In genomic region chr5:56459394-56459793, GRCh38 we compare ENCODE assay signal across 35 cellular contexts.
"Had no signal": no experiment of that assay in that cellular context is flagged by ENCODE, and none has a peak within 500 bp of the region (broad histone marks: within the 10 kb centered on the region; RNA-seq: fewer than 3 reads in every experiment).

No MANE protein-coding gene starts in this region.

- H3K9me3 ChIP-seq: Peyer's patch, SJSA1 had no signal

- ATAC-seq: activated CD8-positive, alpha-beta memory T cell treated with anti-CD3 and anti-CD28 coated beads, Interleukin-2, amount 10 ng/mL, durations not matched to agents 7 days and 5 days; activated naive CD8-positive, alpha-beta T cell treated with anti-CD3 and anti-CD28 coated beads, Interleukin-2, amount 50 U/mL, for 24 hours; PC-3 had no signal

- H3K4me3 Mint-ChIP-seq: activated CD4-positive, alpha-beta memory T cell treated with anti-CD3 and anti-CD28 coated beads, Interleukin-2, amount 10 ng/mL, durations not matched to agents 7 days and 5 days; activated CD8-positive, alpha-beta memory T cell treated with anti-CD3 and anti-CD28 coated beads, Interleukin-2, amount 10 ng/mL, durations not matched to agents 7 days and 5 days; activated naive CD4-positive, alpha-beta T cell treated with anti-CD3 and anti-CD28 coated beads, Interleukin-2, amount 10 ng/mL, durations not matched to agents 7 days and 5 days; activated naive CD8-positive, alpha-beta T cell; activated naive CD8-positive, alpha-beta T cell treated with anti-CD3 and anti-CD28 coated beads, Interleukin-2, amount 50 U/mL, for 24 hours had no signal

- H3K9me3 Mint-ChIP-seq: activated CD4-positive, alpha-beta memory T cell treated with anti-CD3 and anti-CD28 coated beads, Interleukin-2, amount 10 ng/mL, durations not matched to agents 7 days and 5 days; activated naive CD8-positive, alpha-beta T cell treated with anti-CD3 and anti-CD28 coated beads, Interleukin-2, amount 50 U/mL, for 24 hours had no signal

- H3K4me2 ChIP-seq: KMS-11 had no signal

- H3K4me1 ChIP-seq: Peyer's patch had no signal

- H3K4me3 ChIP-seq: Peyer's patch, SJSA1 had no signal

- H3K27me3 ChIP-seq: brain microvascular endothelial cell, Peyer's patch, SJSA1 had no signal

- H3K4me1 Mint-ChIP-seq: activated CD8-positive, alpha-beta memory T cell treated with anti-CD3 and anti-CD28 coated beads, Interleukin-2, amount 10 ng/mL, durations not matched to agents 7 days and 5 days; activated naive CD8-positive, alpha-beta T cell treated with anti-CD3 and anti-CD28 coated beads, Interleukin-2, amount 50 U/mL, for 24 hours had no signal

- H3K27me3 Mint-ChIP-seq: activated naive CD8-positive, alpha-beta T cell; activated naive CD8-positive, alpha-beta T cell treated with anti-CD3 and anti-CD28 coated beads, Interleukin-2, amount 50 U/mL, for 24 hours had no signal

- H3K27ac ChIP-seq: brain microvascular endothelial cell, KMS-11, Peyer's patch, SJSA1, WERI-Rb-1 had no signal

- DNase-seq: activated CD4-positive, alpha-beta memory T cell treated with anti-CD3 and anti-CD28 coated beads, Interleukin-2, amount 10 ng/mL, durations not matched to agents 7 days and 5 days; activated CD4-positive, alpha-beta T cell treated with anti-CD3 and anti-CD28 coated beads for 1 hour; activated CD4-positive, alpha-beta T cell treated with anti-CD3 and anti-CD28 coated beads for 48 hours; activated CD4-positive, CD25-positive, alpha-beta regulatory T cell; activated CD8-positive, alpha-beta memory T cell treated with anti-CD3 and anti-CD28 coated beads for 24 hours; activated CD8-positive, alpha-beta memory T cell treated with anti-CD3 and anti-CD28 coated beads, Interleukin-2, amount 10 ng/mL, durations not matched to agents 7 days and 5 days; activated CD8-positive, alpha-beta memory T cell treated with anti-CD3 and anti-CD28 coated beads, Interleukin-2, amount 50 U/mL, for 48 hours; activated effector memory CD4-positive, alpha-beta T cell treated with Interleukin-2 at 50 U/mL for 16 hours; activated naive CD4-positive, alpha-beta T cell treated with anti-CD3 and anti-CD28 coated beads, Interleukin-2, amount 10 ng/mL, durations not matched to agents 7 days and 5 days; activated naive CD8-positive, alpha-beta T cell treated with anti-CD3 and anti-CD28 coated beads, Interleukin-2, amount 50 U/mL, for 24 hours; activated T-cell treated with anti-CD3 and anti-CD28 coated beads, Interleukin-2, amount 50 U/mL, for 48 hours; anterior cingulate cortex; brain microvascular endothelial cell; MM.1S; MV-4-11; NCI-H1092; NCI-H1436 treated with DMSO at 0.1 percent for 48 hours; NCI-H1694 treated with DMSO at 0.1 percent for 48 hours; NCI-H2029; NCI-H345; NCI-H510A; NCI-H526; NCI-H748 treated with DMSO at 0.1 percent for 48 hours; PC-3; Peyer's patch; RPMI8226; SHP77 treated with DMSO at 0.1 percent for 48 hours; SW 1271; T-helper 1 cell; T-helper 2 cell; T-helper 9 cell; WERI-Rb-1 had no signal

- H3K27ac Mint-ChIP-seq: activated CD4-positive, alpha-beta memory T cell treated with anti-CD3 and anti-CD28 coated beads, Interleukin-2, amount 10 ng/mL, durations not matched to agents 7 days and 5 days; activated CD8-positive, alpha-beta memory T cell treated with anti-CD3 and anti-CD28 coated beads, Interleukin-2, amount 10 ng/mL, durations not matched to agents 7 days and 5 days; activated naive CD4-positive, alpha-beta T cell treated with anti-CD3 and anti-CD28 coated beads, Interleukin-2, amount 10 ng/mL, durations not matched to agents 7 days and 5 days; activated naive CD8-positive, alpha-beta T cell; activated naive CD8-positive, alpha-beta T cell treated with anti-CD3 and anti-CD28 coated beads, Interleukin-2, amount 50 U/mL, for 24 hours had no signal

- H3K36me3 ChIP-seq: brain microvascular endothelial cell, Peyer's patch, SJSA1, WERI-Rb-1 had no signal

- H3K9ac ChIP-seq: KMS-11 had no signal

- H3K36me3 Mint-ChIP-seq: activated CD8-positive, alpha-beta memory T cell treated with anti-CD3 and anti-CD28 coated beads, Interleukin-2, amount 10 ng/mL, durations not matched to agents 7 days and 5 days; activated naive CD4-positive, alpha-beta T cell treated with anti-CD3 and anti-CD28 coated beads, Interleukin-2, amount 10 ng/mL, durations not matched to agents 7 days and 5 days; activated naive CD8-positive, alpha-beta T cell had no signal
